In the genomic region with DNA sequence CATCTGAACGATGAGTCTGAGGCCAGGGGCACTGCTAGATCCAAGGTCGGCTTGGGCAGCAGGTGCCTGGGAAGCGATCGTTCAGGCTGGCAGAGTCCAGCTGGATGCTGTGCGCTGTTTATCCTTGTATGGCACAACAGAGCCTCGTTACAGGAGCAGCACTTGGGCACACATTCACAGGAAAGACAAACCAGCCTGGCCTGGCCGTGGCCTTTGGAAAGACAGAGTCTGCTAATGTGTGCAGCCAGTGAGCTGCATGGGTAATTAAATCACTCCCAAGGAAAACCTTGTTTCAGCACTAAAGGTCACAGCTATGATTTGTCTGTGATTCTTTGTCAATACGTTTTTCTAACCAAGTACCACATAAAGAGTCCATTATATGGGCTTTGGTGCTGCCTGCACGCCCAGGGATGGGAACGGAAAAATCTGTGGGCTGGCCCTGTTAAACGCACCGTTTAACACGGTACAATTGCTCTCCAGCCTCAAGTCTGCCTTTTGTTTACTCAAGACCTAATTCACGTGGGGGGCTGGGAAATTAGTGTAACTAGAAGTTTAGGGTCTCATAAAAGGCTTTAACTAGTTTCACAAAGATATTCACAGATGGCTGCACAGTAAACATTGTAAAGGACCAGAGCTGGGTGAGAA, we compare ENCODE assay signal across 12 cellular contexts.
A peak's percentile ranks its signal among the peaks of the same experiment; 100 is the strongest.
DNase-seq lines count a peak whose midpoint lies in the region; ATAC-seq and TF ChIP-seq lines count a peak whose summit lies in the region.
"Had no signal": no experiment of that assay in that cellular context is flagged by ENCODE, and none has a peak within 500 bp of the region (broad histone marks: within the 10 kb centered on the region; RNA-seq: fewer than 3 reads in every experiment).

No MANE protein-coding gene starts in this region.

- H3K9me3 ChIP-seq in PC-3 (ENCODE audit: low read length) = no peaks in the 10 kb centered on the region
- no peaks in the 10 kb centered on the region for H3K9me3 ChIP-seq in aorta (ENCODE audit: control insufficient read depth, low read length)

- no peaks in the 10 kb centered on the region for H3K9me2 ChIP-seq in PC-3 (replicated peaks; ENCODE audit: low read length)

- 80 to 84% methylated on average over 14 of the region's 14 CpGs for WGBS in aorta, 2 donors

- H3K27ac ChIP-seq in VCaP (peak overlapping the region; percentile 79), PC-3 (ENCODE audit: low read length) (no peak overlapping the region), aorta (ENCODE audit: low read depth in 1 of 2, low read length in 2 of 2) (no peak overlapping the region)

- no peaks in the 10 kb centered on the region for H3K79me2 ChIP-seq in PC-3 (ENCODE audit: low read length)

- DNase-seq in Ammon's horn (ENCODE audit: low spot score) (peak; percentile 60), NCI-H2081 (lab: John Stamatoyannopoulos, UW) (peak; percentile 27 to 77), left colon (peak; percentile 51 to 61), T-helper 2 cell (no peak), left cardiac atrium (no peak), PC-3 (no peak), aorta (no peak)
- DNase-seq: activated CD4-positive, CD25-positive, alpha-beta regulatory T cell; foreskin fibroblast; left ventricle myocardium superior; stimulated activated CD4-positive, alpha-beta T cell treated with anti-CD3 and anti-CD28 coated beads, Interleukin-15, amount 100 ng/mL, for 24 hours had no signal

- H4K20me1 ChIP-seq in PC-3 (ENCODE audit: low read length) = no peaks in the 10 kb centered on the region

- no peaks in the 10 kb centered on the region for H3K4me1 ChIP-seq in PC-3 (ENCODE audit: insufficient read depth, low read length)
- H3K4me1 ChIP-seq in aorta (ENCODE audit: control insufficient read depth in 1 of 2, insufficient read depth in 2 of 2, low read length in 2 of 2) = no peaks in the 10 kb centered on the region

- H3K36me3 ChIP-seq in PC-3 (ENCODE audit: low read depth, low read length) (no peaks in the 10 kb centered on the region), aorta (ENCODE audit: control insufficient read depth in 1 of 2, insufficient read depth in 2 of 2, low read length in 1 of 2) (no peaks in the 10 kb centered on the region)

- BruUV-seq in PC-3 (replicated peaks; lab: Mats Ljungman, UMichigan) = no TSS peak

- POLR2A ChIA-PET in PC-3 (lab: Charles Lee; ENCODE audit: unreplicated experiment) = no interaction called here

- CTCF ChIA-PET in PC-3 (lab: Charles Lee) = no interaction called here

- no peaks in the 10 kb centered on the region for H3F3A ChIP-seq in PC-3 (ENCODE audit: low read length, unreplicated experiment)

- H3K4me2 ChIP-seq in PC-3 (ENCODE audit: low read length) = no peak overlapping the region

- H3K9ac ChIP-seq in PC-3 (ENCODE audit: low read length) = no peak overlapping the region

- intact Hi-C loops in left colon (cut with DNase I, micrococcal nuclease) (no loop called here), left cardiac atrium (cut with DNase I) (no loop called here), PC-3 (cut with micrococcal nuclease) (no loop called here), aorta (cut with DNase I) (loop anchor here in 1 of 2 donors (5.0 kb wide), 1 partner anchor 270 kb away; no protein-coding TSS in a partner anchor)

- no peak for TF ChIP-seq CTCF in VCaP (conservative IDR thresholded peaks at IDR 0.05)
- no peak for TF ChIP-seq CTCF in PC-3 (conservative IDR thresholded peaks at IDR 0.05; ENCODE audit: low read depth, low read length)

- no peak overlapping the region for H2AFZ ChIP-seq in PC-3 (ENCODE audit: low read length)

- H3K27me3 ChIP-seq in PC-3 (ENCODE audit: low read length) (0 out of 2 replicates have a peak, but pooled peaks cover 7% of the 10 kb centered on the region), aorta (ENCODE audit: control insufficient read depth in 1 of 2, insufficient read depth in 2 of 2, low read length in 1 of 2) (no peaks in the 10 kb centered on the region)

- H3K4me3 ChIP-seq in PC-3 (ENCODE audit: low read length) (no peak overlapping the region), aorta (ENCODE audit: low read length in 2 of 2) (no peak overlapping the region)

- ATAC-seq in left colon = peak; percentile 90
- no peak for ATAC-seq in left cardiac atrium
- no peak for ATAC-seq in PC-3
- ATAC-seq in aorta (ENCODE audit: low FRiP score) = no peak
- ATAC-seq: left ventricle myocardium superior had no signal

Comparison
In these comparisons a context has a peak if more than half of its experiments do, and no peak if none do; other contexts are left out.
1. DNase-seq: peak in Ammon's horn (single experiment), NCI-H2081 (2 of 2) and left colon (2 of 2); none in T-helper 2 cell (0 of 5), left cardiac atrium (single experiment), PC-3 (single experiment) and aorta (0 of 2).